21 cellular contexts compared by ENCODE assay signal in genomic region chr2:98379311-98380202, GRCh38. TPM values are rescaled to one million over a fixed set of nuclear protein-coding genes. Genes with fewer than 3 reads are reported as not detected.
DNase-seq lines count a peak whose midpoint lies in the region; ATAC-seq and TF ChIP-seq lines count a peak whose summit lies in the region.
"Had no signal": no experiment of that assay in that cellular context is flagged by ENCODE, and none has a peak within 500 bp of the region (broad histone marks: within the 10 kb centered on the region; RNA-seq: fewer than 3 reads in every experiment).

No MANE protein-coding gene starts in this region.

- peaks cover 40% of the 10 kb centered on the region for H3K27me3 Mint-ChIP-seq in HFFc6 (ENCODE audit: insufficient read depth)
- H3K27me3 Mint-ChIP-seq in MCF 10A (ENCODE audit: insufficient read depth, unreplicated experiment), result peaks cover 53% of the 10 kb centered on the region

- no peak overlapping the region for H3K4me3 Mint-ChIP-seq in HFFc6
- no peak overlapping the region for H3K4me3 Mint-ChIP-seq in MCF 10A (ENCODE audit: unreplicated experiment)
- H3K4me3 Mint-ChIP-seq: activated naive CD8-positive, alpha-beta T cell treated with anti-CD3 and anti-CD28 coated beads for 36 hours; activated T-cell treated with anti-CD3 and anti-CD28 coated beads, Interleukin-2, amount 50 U/mL, for 72 hours; central memory CD8-positive, alpha-beta T cell had no signal

- H3K4me1 ChIP-seq in lower lobe of right lung, result peaks cover 17% of the 10 kb centered on the region
- no peaks in the 10 kb centered on the region for H3K4me1 ChIP-seq in effector memory CD4-positive, alpha-beta T cell (ENCODE audit: control insufficient read depth, insufficient read depth, low read length, poor library complexity, severe bottlenecking)
- H3K4me1 ChIP-seq: parathyroid adenoma had no signal

- DNase-seq in DMS53 treated with DMSO at 0.1 percent for 48 hours (lab: John Stamatoyannopoulos, UW; ENCODE audit: unreplicated experiment), result peak; percentile 23
- peak; percentile 25 for DNase-seq in HFFc6
- peak; percentile 32 for DNase-seq in MCF 10A (ENCODE audit: unreplicated experiment)
- DNase-seq in lower lobe of right lung, result no peak
- no peak for DNase-seq in effector memory CD4-positive, alpha-beta T cell
- DNase-seq in stimulated activated CD4-positive, alpha-beta T cell treated with anti-CD3 and anti-CD28 coated beads, Interleukin-4, amount 100 ng/mL, for 4 hours, result no peak
- DNase-seq: activated CD4-positive, alpha-beta T cell treated with anti-CD3 and anti-CD28 coated beads, Interleukin-2, amount 50 U/mL, for 4 hours; activated naive CD8-positive, alpha-beta T cell treated with anti-CD3 and anti-CD28 coated beads for 36 hours; activated T-cell treated with anti-CD3 and anti-CD28 coated beads, Interleukin-2, amount 50 U/mL, for 72 hours; AML-193; Calu3; effector CD8-positive, alpha-beta T cell; GDM1; left colon had no signal

- peaks cover 7% of the 10 kb centered on the region for H3K27me3 ChIP-seq in lower lobe of right lung (ENCODE audit: low read depth)
- no peaks in the 10 kb centered on the region for H3K27me3 ChIP-seq in effector memory CD4-positive, alpha-beta T cell (replicated peaks; ENCODE audit: control insufficient read depth, insufficient read depth, low read length, poor library complexity, severe bottlenecking)
- H3K27me3 ChIP-seq: thyroid gland had no signal

- TF ChIP-seq CTCF in HFFc6 (IDR thresholded peaks at IDR 0.05) (no peak), MCF 10A (IDR thresholded peaks at IDR 0.05; ENCODE audit: unreplicated experiment) (no peak), lower lobe of right lung (IDR thresholded peaks at IDR 0.05) (no peak)

- H3K36me3 Mint-ChIP-seq in HFFc6 (ENCODE audit: low read depth), result no peaks in the 10 kb centered on the region
- no peaks in the 10 kb centered on the region for H3K36me3 Mint-ChIP-seq in MCF 10A (ENCODE audit: insufficient read depth, unreplicated experiment)
- H3K36me3 Mint-ChIP-seq: activated naive CD8-positive, alpha-beta T cell treated with anti-CD3 and anti-CD28 coated beads for 36 hours had no signal

- H3K27ac Mint-ChIP-seq in HFFc6, result no peak overlapping the region
- H3K27ac Mint-ChIP-seq in MCF 10A (ENCODE audit: low read depth, unreplicated experiment), result peak overlapping the region; percentile 78
- H3K27ac Mint-ChIP-seq: activated naive CD8-positive, alpha-beta T cell treated with anti-CD3 and anti-CD28 coated beads for 36 hours; activated T-cell treated with anti-CD3 and anti-CD28 coated beads, Interleukin-2, amount 50 U/mL, for 72 hours had no signal

- peaks cover 17% of the 10 kb centered on the region for H3K4me1 Mint-ChIP-seq in HFFc6 (ENCODE audit: low read depth)
- peaks cover 14% of the 10 kb centered on the region for H3K4me1 Mint-ChIP-seq in MCF 10A (ENCODE audit: insufficient read depth, unreplicated experiment)
- H3K4me1 Mint-ChIP-seq: central memory CD8-positive, alpha-beta T cell had no signal

- intact Hi-C loops in MCF 10A (cut with micrococcal nuclease) (loop anchor here (10.0 kb wide), 1 partner anchor 385 kb away; the partner anchor contains the start of gene TMEM131), lower lobe of right lung (cut with DNase I) (no loop called here)

- BruUV-seq in MCF 10A (replicated peaks; lab: Mats Ljungman, UMichigan), result no TSS peak

- peak overlapping the region; percentile 36 for H3K27ac ChIP-seq in lower lobe of right lung
- no peak overlapping the region for H3K27ac ChIP-seq in effector memory CD4-positive, alpha-beta T cell (ENCODE audit: insufficient read depth, low read length, poor library complexity, severe bottlenecking)
- H3K27ac ChIP-seq: parathyroid adenoma had no signal

- peak in 1 of 2 donors; percentile 4 for ATAC-seq in lower lobe of right lung
- ATAC-seq in GM21367 (IDR thresholded peaks at IDR 0.05; ENCODE audit: unreplicated experiment), result no peak
- ATAC-seq in GM18498 (IDR thresholded peaks at IDR 0.05; ENCODE audit: unreplicated experiment), result no peak
- ATAC-seq: activated T-cell treated with anti-CD3 and anti-CD28 coated beads, Interleukin-2, amount 50 U/mL, for 72 hours; GM12878 had no signal

- H3K36me3 ChIP-seq in lower lobe of right lung, result no peaks in the 10 kb centered on the region
- no peaks in the 10 kb centered on the region for H3K36me3 ChIP-seq in effector memory CD4-positive, alpha-beta T cell (ENCODE audit: control insufficient read depth, insufficient read depth, low read length)
- H3K36me3 ChIP-seq: thyroid gland had no signal

- POLR2A ChIA-PET in MCF 10A (lab: Yijun Ruan, JAX), result interaction anchor here (0.6 to 1.2 kb wide), 3 partner anchors 27 to 1509 kb away, joined by 3 to 4 read pairs (median 3); no protein-coding TSS in a partner anchor

- H3K4me3 ChIP-seq in lower lobe of right lung, result no peak overlapping the region
- no peak overlapping the region for H3K4me3 ChIP-seq in effector memory CD4-positive, alpha-beta T cell (ENCODE audit: insufficient read depth, low read depth, low read length, poor library complexity, severe bottlenecking)
- H3K4me3 ChIP-seq: GM12878, thyroid gland had no signal

- CTCF ChIA-PET in MCF 10A (lab: Yijun Ruan, JAX), result interaction anchor here (0.6 to 2.1 kb wide), 6 partner anchors 7 to 679 kb away, joined by 3 to 8 read pairs (median 4); no protein-coding TSS in a partner anchor

- H3K9me3 Mint-ChIP-seq in HFFc6 (no peaks in the 10 kb centered on the region), MCF 10A (ENCODE audit: unreplicated experiment) (no peaks in the 10 kb centered on the region)
- H3K9me3 Mint-ChIP-seq: activated naive CD8-positive, alpha-beta T cell treated with anti-CD3 and anti-CD28 coated beads for 36 hours; activated T-cell treated with anti-CD3 and anti-CD28 coated beads, Interleukin-2, amount 50 U/mL, for 72 hours; central memory CD8-positive, alpha-beta T cell had no signal

- no peaks in the 10 kb centered on the region for H3K9me3 ChIP-seq in lower lobe of right lung
- no peaks in the 10 kb centered on the region for H3K9me3 ChIP-seq in effector memory CD4-positive, alpha-beta T cell (ENCODE audit: control insufficient read depth, low read length)
- H3K9me3 ChIP-seq: thyroid gland had no signal

RNA-seq across cellular contexts. Expression of gene CNGA3, which starts 33.3 kb away (rescaled TPM):
- under 1 TPM; 0.14 to 0.71 (median 0.22) TPM for total RNA-seq in HFFc6 (2021; fragmentation: NEBNext Ultra II Directional; extraction: Animal tissue kit (Norgen Biotek cat#: 25700))
- total RNA-seq in MCF 10A (2022) (not detected in 2 replicates), lower lobe of right lung (0.18 TPM)
- total RNA-seq: activated naive CD8-positive, alpha-beta T cell treated with anti-CD3 and anti-CD28 coated beads for 36 hours; activated T-cell treated with anti-CD3 and anti-CD28 coated beads, Interleukin-2, amount 50 U/mL, for 72 hours; Calu3; fibroblast of villous mesenchyme; GM12878 had no signal

Comparison
In these comparisons a context has a peak if more than half of its experiments do, and no peak if none do; other contexts are left out.
1. DNase-seq: peak in DMS53 treated with DMSO at 0.1 percent for 48 hours (single experiment), HFFc6 (single experiment) and MCF 10A (single experiment); none in lower lobe of right lung (single experiment), effector memory CD4-positive, alpha-beta T cell (0 of 3) and stimulated activated CD4-positive, alpha-beta T cell treated with anti-CD3 and anti-CD28 coated beads, Interleukin-4, amount 100 ng/mL, for 4 hours (0 of 2).